18 cellular contexts compared by ENCODE assay signal in genomic region chr3:125358923-125359322, GRCh38. TPM values are rescaled to one million over a fixed set of nuclear protein-coding genes. Genes with fewer than 3 reads are reported as not detected.
A peak's percentile ranks its signal among the peaks of the same experiment; 100 is the strongest.
DNase-seq lines count a peak whose midpoint lies in the region; ATAC-seq and TF ChIP-seq lines count a peak whose summit lies in the region.
"Had no signal": no experiment of that assay in that cellular context is flagged by ENCODE, and none has a peak within 500 bp of the region (broad histone marks: within the 10 kb centered on the region; RNA-seq: fewer than 3 reads in every experiment).

No MANE protein-coding gene starts in this region.

- DNase-seq in activated T-cell treated with anti-CD3 and anti-CD28 coated beads, Interleukin-2, amount 50 U/mL, for 4 hours = no peak
- DNase-seq in activated T-cell treated with anti-CD3 and anti-CD28 coated beads, Interleukin-2, amount 50 U/mL, for 1 hour = no peak
- DNase-seq in EH (ENCODE audit: low read depth) (peak; percentile 26), nephron progenitor cell (no peak), NCI-H128 (lab: John Stamatoyannopoulos, UW; ENCODE audit: unreplicated experiment) (no peak), OCI-M2 (lab: John Stamatoyannopoulos, UW; ENCODE audit: unreplicated experiment) (no peak), RPMI8226 (no peak)
- DNase-seq: brain microvascular endothelial cell; DND-41; islet precursor cell; KBM-7; MV-4-11; NCI-H1930; Peyer's patch; small intestine; stimulated activated CD4-positive, alpha-beta T cell treated with anti-CD3 and anti-CD28 coated beads, Interleukin-4, amount 100 ng/mL, for 1 hour; uterus had no signal

- no peak for TF ChIP-seq CTCF in nephron progenitor cell (IDR thresholded peaks at IDR 0.05)

- peak overlapping the region; percentile 16 for H3K4me3 Mint-ChIP-seq in activated T-cell treated with anti-CD3 and anti-CD28 coated beads, Interleukin-2, amount 50 U/mL, for 4 hours
- H3K4me3 Mint-ChIP-seq in activated T-helper 17 cell treated with anti-CD3 and anti-CD28 coated beads, Interleukin-2, amount 50 U/mL, for 72 hours = peak overlapping the region; percentile 78
- no peak overlapping the region for H3K4me3 Mint-ChIP-seq in nephron progenitor cell

- ATAC-seq in activated T-cell treated with anti-CD3 and anti-CD28 coated beads, Interleukin-2, amount 50 U/mL, for 4 hours = no peak
- no peak for ATAC-seq in activated T-helper 17 cell treated with anti-CD3 and anti-CD28 coated beads, Interleukin-2, amount 50 U/mL, for 72 hours (replicated peaks)

- H3K36me3 Mint-ChIP-seq in activated T-cell treated with anti-CD3 and anti-CD28 coated beads, Interleukin-2, amount 50 U/mL, for 4 hours (ENCODE audit: insufficient read depth) = peaks cover 3% of the 10 kb centered on the region
- H3K36me3 Mint-ChIP-seq in activated T-helper 17 cell treated with anti-CD3 and anti-CD28 coated beads, Interleukin-2, amount 50 U/mL, for 72 hours (ENCODE audit: low read depth) = peaks cover 6% of the 10 kb centered on the region
- H3K36me3 Mint-ChIP-seq in nephron progenitor cell (ENCODE audit: low read depth) = peaks cover 74% of the 10 kb centered on the region

- no peaks in the 10 kb centered on the region for H3K27me3 Mint-ChIP-seq in activated T-cell treated with anti-CD3 and anti-CD28 coated beads, Interleukin-2, amount 50 U/mL, for 4 hours (ENCODE audit: low read depth)
- H3K27me3 Mint-ChIP-seq in activated T-helper 17 cell treated with anti-CD3 and anti-CD28 coated beads, Interleukin-2, amount 50 U/mL, for 72 hours = no peaks in the 10 kb centered on the region
- H3K27me3 Mint-ChIP-seq in nephron progenitor cell (ENCODE audit: low read depth, poor library complexity) = peaks cover 3% of the 10 kb centered on the region

- H3K9me3 Mint-ChIP-seq in activated T-cell treated with anti-CD3 and anti-CD28 coated beads, Interleukin-2, amount 50 U/mL, for 4 hours = no peaks in the 10 kb centered on the region
- H3K9me3 Mint-ChIP-seq in activated T-helper 17 cell treated with anti-CD3 and anti-CD28 coated beads, Interleukin-2, amount 50 U/mL, for 72 hours = no peaks in the 10 kb centered on the region
- peaks cover 18% of the 10 kb centered on the region for H3K9me3 Mint-ChIP-seq in nephron progenitor cell

- H3K27ac Mint-ChIP-seq in activated T-helper 17 cell treated with anti-CD3 and anti-CD28 coated beads, Interleukin-2, amount 50 U/mL, for 72 hours = peak overlapping the region; percentile 84
- H3K27ac Mint-ChIP-seq in nephron progenitor cell = peak overlapping the region; percentile 8

- peaks cover 64% of the 10 kb centered on the region for H3K4me1 Mint-ChIP-seq in activated T-cell treated with anti-CD3 and anti-CD28 coated beads, Interleukin-2, amount 50 U/mL, for 4 hours (ENCODE audit: low read depth)
- H3K4me1 Mint-ChIP-seq in activated T-helper 17 cell treated with anti-CD3 and anti-CD28 coated beads, Interleukin-2, amount 50 U/mL, for 72 hours = peaks cover 55% of the 10 kb centered on the region
- peaks cover 15% of the 10 kb centered on the region for H3K4me1 Mint-ChIP-seq in nephron progenitor cell

RNA-seq across cellular contexts. Expression of gene ZNF148, which starts 16.2 kb away (rescaled TPM):
- 10 to 100 TPM; 28.9 to 31.1 (median 29.6) TPM for total RNA-seq in activated T-cell treated with anti-CD3 and anti-CD28 coated beads, Interleukin-2, amount 50 U/mL, for 4 hours
- total RNA-seq in activated T-helper 17 cell treated with anti-CD3 and anti-CD28 coated beads, Interleukin-2, amount 50 U/mL, for 72 hours = 10 to 100 TPM; 38.1 to 60.2 TPM
